19 cellular contexts compared by ENCODE assay signal in the genomic region with DNA sequence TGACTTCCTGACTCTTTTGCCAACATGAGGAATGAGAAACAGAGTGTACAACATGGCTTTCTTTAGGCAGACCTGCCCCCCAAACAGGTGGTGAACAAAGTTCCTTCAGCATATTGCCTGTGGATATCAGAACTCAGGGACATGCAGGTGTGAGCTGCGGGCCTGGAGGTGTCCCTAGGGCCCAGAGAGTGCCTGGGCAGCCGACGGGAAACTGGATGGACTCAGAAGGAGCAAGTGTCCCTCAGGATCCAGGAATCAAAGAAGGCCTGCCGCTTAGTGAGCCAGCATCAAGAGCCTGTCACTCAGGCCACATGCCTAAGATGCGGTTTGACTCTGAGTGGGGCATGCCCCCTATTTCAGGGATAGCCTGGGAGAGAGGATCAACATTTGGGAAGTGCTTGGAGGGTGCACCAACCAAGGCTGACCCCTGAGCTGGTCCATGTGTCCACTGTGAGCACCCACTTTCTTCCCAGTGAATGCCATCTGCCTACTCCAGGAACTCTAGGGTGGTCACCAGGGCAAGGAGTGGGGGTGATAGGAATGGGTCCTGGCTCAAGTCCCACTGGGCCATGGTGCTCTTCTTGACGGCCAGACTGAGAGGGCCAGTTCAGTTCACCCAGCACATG. TPM values are rescaled to one million over a fixed set of nuclear protein-coding genes. Genes with fewer than 3 reads are reported as not detected.
DNase-seq lines count a peak whose midpoint lies in the region; ATAC-seq, FAIRE-seq and TF ChIP-seq lines count a peak whose summit lies in the region.
"Had no signal": no experiment of that assay in that cellular context is flagged by ENCODE, and none has a peak within 500 bp of the region (broad histone marks: within the 10 kb centered on the region; RNA-seq: fewer than 3 reads in every experiment).

No MANE protein-coding gene starts in this region.

- H3K4me3 ChIP-seq in left ventricle myocardium inferior (no peak overlapping the region), pancreas (no peak overlapping the region), aorta (ENCODE audit: low read length in 2 of 2) (no peak overlapping the region), HAP-1 (no peak overlapping the region)
- H3K4me3 ChIP-seq: GM12878 had no signal

- in situ Hi-C loops in HAP-1 (cut with MboI; ENCODE audit: low sequenced_read_pairs), result no loop called here

- no peaks in the 10 kb centered on the region for H3K36me3 Mint-ChIP-seq in nephron progenitor cell (ENCODE audit: low read depth)
- H3K36me3 Mint-ChIP-seq: CD4-positive, alpha-beta memory T cell had no signal

- DNase-seq in Right ventricle myocardium inferior (ENCODE audit: missing footprints) (no peak), cardiac septum (ENCODE audit: low spot score) (no peak), left ventricle myocardium inferior (no peak), pancreas (peak in 1 of 6 donors; percentile 40), aorta (no peak), SIG-M5 treated with dmso at 0.1 percent for 504 hours (lab: John Stamatoyannopoulos, UW; ENCODE audit: unreplicated experiment) (no peak), HAP-1 (ENCODE audit: low spot score in 2 of 2) (no peak), nephron progenitor cell (no peak)
- DNase-seq: 8988T; BE2C; CD4-positive, alpha-beta memory T cell; DMS79 treated with DMSO at 0.1 percent for 48 hours; KBM-7; MV-4-11; NCI-H1417 treated with DMSO at 0.1 percent for 48 hours; NCI-H1930; NCI-H446; NK-92 treated with Interleukin-12 subunit alpha and Interleukin-12 subunit beta, amount 100 ng/mL, for 24 hours had no signal

- peak overlapping the region; percentile 72 for H3K27ac ChIP-seq in left ventricle myocardium inferior (replicated peaks)
- peak overlapping the region in 2 of 4 donors; percentile 54 to 60 for H3K27ac ChIP-seq in pancreas
- H3K27ac ChIP-seq in aorta (ENCODE audit: low read depth in 1 of 2, low read length in 2 of 2), result peak overlapping the region in 1 of 2 donors; percentile 85

- peaks cover 4% of the 10 kb centered on the region for H3K27me3 Mint-ChIP-seq in nephron progenitor cell (ENCODE audit: low read depth, poor library complexity)

- H3K9me3 ChIP-seq in left ventricle myocardium inferior (replicated peaks), result no peaks in the 10 kb centered on the region
- no peaks in the 10 kb centered on the region for H3K9me3 ChIP-seq in pancreas
- H3K9me3 ChIP-seq in aorta (ENCODE audit: control insufficient read depth, low read length), result no peaks in the 10 kb centered on the region
- H3K9me3 ChIP-seq in HAP-1, result no peaks in the 10 kb centered on the region
- H3K9me3 ChIP-seq: BE2C had no signal

- peaks cover 33% of the 10 kb centered on the region for H3K4me1 Mint-ChIP-seq in nephron progenitor cell
- H3K4me1 Mint-ChIP-seq: CD4-positive, alpha-beta memory T cell had no signal

- FAIRE-seq in pancreas (lab: Jason Lieb, UNC), result no peak
- FAIRE-seq: GM12878 had no signal

- H3K27me3 ChIP-seq in left ventricle myocardium inferior (ENCODE audit: low read depth), result no peaks in the 10 kb centered on the region
- no peaks in the 10 kb centered on the region for H3K27me3 ChIP-seq in pancreas
- no peaks in the 10 kb centered on the region for H3K27me3 ChIP-seq in aorta (ENCODE audit: control insufficient read depth in 1 of 2, insufficient read depth in 2 of 2, low read length in 1 of 2)
- H3K27me3 ChIP-seq in HAP-1 (ENCODE audit: low read depth), result peaks cover 6% of the 10 kb centered on the region
- H3K27me3 ChIP-seq: BE2C had no signal

- peaks cover 5% of the 10 kb centered on the region for H3K36me3 ChIP-seq in left ventricle myocardium inferior
- no peaks in the 10 kb centered on the region for H3K36me3 ChIP-seq in pancreas
- H3K36me3 ChIP-seq in aorta (ENCODE audit: control insufficient read depth in 1 of 2, insufficient read depth in 2 of 2, low read length in 1 of 2), result no peaks in the 10 kb centered on the region
- no peaks in the 10 kb centered on the region for H3K36me3 ChIP-seq in HAP-1 (replicated peaks)
- H3K36me3 ChIP-seq: BE2C had no signal

- peak; percentile 23 for ATAC-seq in Right ventricle myocardium inferior
- ATAC-seq in pancreas, result peak; percentile 12 to 34 (median 20)
- ATAC-seq in aorta (ENCODE audit: low FRiP score), result peak; percentile 55
- ATAC-seq: GM12878 had no signal

- intact Hi-C loops in Right ventricle myocardium inferior (cut with DNase I) (no loop called here), cardiac septum (cut with DNase I) (no loop called here), left ventricle myocardium inferior (cut with micrococcal nuclease) (no loop called here), pancreas (cut with DNase I) (no loop called here), aorta (cut with DNase I) (no loop called here)

- TF ChIP-seq CTCF in left ventricle myocardium inferior (IDR thresholded peaks at IDR 0.05; ENCODE audit: borderline replicate concordance) (no peak), pancreas (IDR thresholded peaks at IDR 0.05) (no peak), nephron progenitor cell (IDR thresholded peaks at IDR 0.05) (no peak)

- no peak overlapping the region for H3K27ac Mint-ChIP-seq in nephron progenitor cell
- H3K27ac Mint-ChIP-seq: CD4-positive, alpha-beta memory T cell had no signal

- no peaks in the 10 kb centered on the region for H3K9me3 Mint-ChIP-seq in nephron progenitor cell
- H3K9me3 Mint-ChIP-seq: CD4-positive, alpha-beta memory T cell had no signal

- peaks cover 67% of the 10 kb centered on the region for H3K4me1 ChIP-seq in left ventricle myocardium inferior
- H3K4me1 ChIP-seq in pancreas, result peaks cover 10 to 40% (median 15%) of the 10 kb centered on the region in 3 donors
- H3K4me1 ChIP-seq in aorta (ENCODE audit: control insufficient read depth in 1 of 2, insufficient read depth in 2 of 2, low read length in 2 of 2), result peaks cover 3 to 7% of the 10 kb centered on the region in 2 donors
- H3K4me1 ChIP-seq in HAP-1, result no peaks in the 10 kb centered on the region
- H3K4me1 ChIP-seq: BE2C had no signal

- no peak overlapping the region for H3K4me3 Mint-ChIP-seq in nephron progenitor cell
- H3K4me3 Mint-ChIP-seq: CD4-positive, alpha-beta memory T cell had no signal

- WGBS in pancreas, 2 donors, result 83 to 87% methylated on average over 6 of the region's 6 CpGs
- 54 to 63% methylated on average over 6 of the region's 6 CpGs for WGBS in aorta, 2 donors

RNA-seq across cellular contexts. Expression of a gene that starts 16.1 kb away (rescaled TPM):
- 42.6 TPM for total RNA-seq in Right ventricle myocardium inferior
- total RNA-seq in cardiac septum, result 80.8 TPM
- total RNA-seq in left ventricle myocardium inferior, result 53.6 TPM
- total RNA-seq in pancreas, result 10 to 100 TPM; 30.3 to 54.1 (median 38.7) TPM
- polyA plus RNA-seq in pancreas, result 10 to 100 TPM; 38.7 to 47.4 TPM
- 100 to 1,000 TPM; 102 to 119 TPM for total RNA-seq in aorta
- polyA plus RNA-seq in aorta, result 100 to 1,000 TPM; 236 to 246 TPM
